In the genomic region with DNA sequence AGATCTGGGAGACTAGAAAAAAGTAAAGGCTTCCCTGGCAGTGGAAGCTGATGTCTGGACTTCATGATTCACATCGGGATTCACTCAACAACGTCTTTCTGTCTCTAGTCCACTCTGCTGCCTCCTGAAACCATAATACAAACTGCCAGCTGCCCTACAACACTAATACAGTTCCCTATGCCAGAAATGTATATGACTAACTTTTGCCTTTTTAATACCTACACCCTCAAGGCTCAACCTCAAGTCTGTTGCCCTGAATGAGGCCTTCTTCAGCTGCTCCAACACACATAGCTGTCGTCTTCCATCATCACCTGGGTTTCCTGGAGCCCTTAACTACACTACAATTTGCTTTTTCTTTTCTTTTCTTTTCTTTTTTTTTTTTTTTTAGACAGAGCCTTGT, we compare ENCODE assay signal across 18 cellular contexts.
DNase-seq lines count a peak whose midpoint lies in the region; ATAC-seq and TF ChIP-seq lines count a peak whose summit lies in the region.
"Had no signal": no experiment of that assay in that cellular context is flagged by ENCODE, and none has a peak within 500 bp of the region (broad histone marks: within the 10 kb centered on the region; RNA-seq: fewer than 3 reads in every experiment).

No MANE protein-coding gene starts in this region.

- H3K9me3 Mint-ChIP-seq in activated naive CD4-positive, alpha-beta T cell treated with anti-CD3 and anti-CD28 coated beads, Interleukin-2, amount 50 U/mL, for 72 hours: peaks cover 0 to 16% of the 10 kb centered on the region in 2 donors
- no peaks in the 10 kb centered on the region for H3K9me3 Mint-ChIP-seq in IgD-negative memory B cell
- no peaks in the 10 kb centered on the region for H3K9me3 Mint-ChIP-seq in stimulated activated effector memory CD8-positive, alpha-beta T cell treated with anti-CD3 and anti-CD28 coated beads, Interleukin-12 subunit alpha, Interleukin-12 subunit beta, amount 100 ng/mL, for 72 hours
- no peaks in the 10 kb centered on the region for H3K9me3 Mint-ChIP-seq in natural killer cell

- no peak overlapping the region for H3K4me3 ChIP-seq in esophagus muscularis mucosa
- H3K4me3 ChIP-seq: GM12878, Peyer's patch, SJCRH30 had no signal

- intact Hi-C loops in esophagus muscularis mucosa (cut with DNase I): loop anchor here (10.0 kb wide), 1 partner anchor 147 kb away; no protein-coding TSS in a partner anchor
- intact Hi-C loops in natural killer cell (cut with micrococcal nuclease): no loop called here

- DNase-seq in activated naive CD4-positive, alpha-beta T cell treated with anti-CD3 and anti-CD28 coated beads, Interleukin-2, amount 50 U/mL, for 72 hours (ENCODE audit: low spot score in 2 of 2): no peak
- DNase-seq in activated naive CD4-positive, alpha-beta T cell treated with Interleukin-2 at 50 U/mL for 16 hours: no peak
- DNase-seq in esophagus muscularis mucosa (ENCODE audit: extremely low spot score) (peak; percentile 7), natural killer cell (no peak), GF-D8 (lab: John Stamatoyannopoulos, UW) (no peak)
- DNase-seq in stimulated activated effector memory CD8-positive, alpha-beta T cell treated with anti-CD3 and anti-CD28 coated beads, Interleukin-12 subunit alpha, Interleukin-12 subunit beta, amount 100 ng/mL, for 72 hours (ENCODE audit: low spot score in 2 of 2): no peak
- DNase-seq: BE2C, KG1, NCI-H1105, NCI-H146, NCI-H2029, NCI-H2227 treated with DMSO at 0.1 percent for 48 hours, NCI-H510A treated with DMSO at 0.1 percent for 48 hours, NCI-H82, Peyer's patch, SJCRH30 had no signal

- no peak for TF ChIP-seq CTCF in esophagus muscularis mucosa (IDR thresholded peaks at IDR 0.05)
- no peak for TF ChIP-seq CTCF in natural killer cell (IDR thresholded peaks at IDR 0.05)

- H3K27me3 Mint-ChIP-seq in IgD-negative memory B cell (no peaks in the 10 kb centered on the region), natural killer cell (ENCODE audit: low read depth in 2 of 2) (no peaks in the 10 kb centered on the region)

- peaks cover 38 to 97% of the 10 kb centered on the region in 2 donors for H3K36me3 Mint-ChIP-seq in activated naive CD4-positive, alpha-beta T cell treated with anti-CD3 and anti-CD28 coated beads, Interleukin-2, amount 50 U/mL, for 72 hours
- peaks cover 29% of the 10 kb centered on the region for H3K36me3 Mint-ChIP-seq in IgD-negative memory B cell
- H3K36me3 Mint-ChIP-seq in stimulated activated effector memory CD8-positive, alpha-beta T cell treated with anti-CD3 and anti-CD28 coated beads, Interleukin-12 subunit alpha, Interleukin-12 subunit beta, amount 100 ng/mL, for 72 hours: peaks cover 99% of the 10 kb centered on the region
- H3K36me3 Mint-ChIP-seq in natural killer cell: peaks cover 15% of the 10 kb centered on the region

- peaks cover 26 to 49% (median 35%) of the 10 kb centered on the region in 4 donors for H3K4me1 ChIP-seq in esophagus muscularis mucosa
- H3K4me1 ChIP-seq: BE2C, SJCRH30 had no signal

- no peaks in the 10 kb centered on the region for H3K9me3 ChIP-seq in esophagus muscularis mucosa
- H3K9me3 ChIP-seq: BE2C, Peyer's patch, SJCRH30 had no signal

- peak overlapping the region in 1 of 2 donors; percentile 56 for H3K27ac Mint-ChIP-seq in activated naive CD4-positive, alpha-beta T cell treated with anti-CD3 and anti-CD28 coated beads, Interleukin-2, amount 50 U/mL, for 72 hours
- peak overlapping the region in 2 of 3 donors; percentile 16 to 31 for H3K27ac Mint-ChIP-seq in IgD-negative memory B cell
- peak overlapping the region; percentile 54 for H3K27ac Mint-ChIP-seq in stimulated activated effector memory CD8-positive, alpha-beta T cell treated with anti-CD3 and anti-CD28 coated beads, Interleukin-12 subunit alpha, Interleukin-12 subunit beta, amount 100 ng/mL, for 72 hours
- H3K27ac Mint-ChIP-seq in natural killer cell: no peak overlapping the region

- WGBS in esophagus muscularis mucosa: 90% methylated on average over 3 of the region's 3 CpGs

- TF ChIP-seq POLR2A in esophagus muscularis mucosa (IDR thresholded peaks at IDR 0.05; ENCODE audit: low read depth): no peak

- H3K4me3 Mint-ChIP-seq in IgD-negative memory B cell (no peak overlapping the region), natural killer cell (no peak overlapping the region)
- H3K4me3 Mint-ChIP-seq in stimulated activated effector memory CD8-positive, alpha-beta T cell treated with anti-CD3 and anti-CD28 coated beads, Interleukin-12 subunit alpha, Interleukin-12 subunit beta, amount 100 ng/mL, for 72 hours: no peak overlapping the region

- H3K4me1 Mint-ChIP-seq in IgD-negative memory B cell (peaks cover 14 to 23% (median 16%) of the 10 kb centered on the region in 3 donors), natural killer cell (peaks cover 9 to 16% of the 10 kb centered on the region in 2 donors)
- H3K4me1 Mint-ChIP-seq in stimulated activated effector memory CD8-positive, alpha-beta T cell treated with anti-CD3 and anti-CD28 coated beads, Interleukin-12 subunit alpha, Interleukin-12 subunit beta, amount 100 ng/mL, for 72 hours: peaks cover 21% of the 10 kb centered on the region

- no peak for TF ChIP-seq EP300 in esophagus muscularis mucosa (IDR thresholded peaks at IDR 0.05)

- peaks cover 7 to 65% (median 60%) of the 10 kb centered on the region in 4 donors for H3K36me3 ChIP-seq in esophagus muscularis mucosa
- H3K36me3 ChIP-seq: BE2C, SJCRH30 had no signal

- no peaks in the 10 kb centered on the region for H3K27me3 ChIP-seq in esophagus muscularis mucosa
- H3K27me3 ChIP-seq: BE2C, Peyer's patch, SJCRH30 had no signal

- ATAC-seq in activated naive CD4-positive, alpha-beta T cell treated with anti-CD3 and anti-CD28 coated beads, Interleukin-2, amount 50 U/mL, for 72 hours: peak; percentile 47 to 73
- peak; percentile 66 for ATAC-seq in stimulated activated effector memory CD8-positive, alpha-beta T cell treated with anti-CD3 and anti-CD28 coated beads, Interleukin-12 subunit alpha, Interleukin-12 subunit beta, amount 100 ng/mL, for 72 hours
- ATAC-seq in natural killer cell: no peak
- ATAC-seq: GM12878 had no signal

- no peak overlapping the region for H3K27ac ChIP-seq in esophagus muscularis mucosa (replicated peaks in 1 of 4)
- H3K27ac ChIP-seq: Peyer's patch, SJCRH30 had no signal

Comparison
In these comparisons a context has a peak if more than half of its experiments do, and no peak if none do; other contexts are left out.
1. ATAC-seq: peak in activated naive CD4-positive, alpha-beta T cell treated with anti-CD3 and anti-CD28 coated beads, Interleukin-2, amount 50 U/mL, for 72 hours (2 of 2) and stimulated activated effector memory CD8-positive, alpha-beta T cell treated with anti-CD3 and anti-CD28 coated beads, Interleukin-12 subunit alpha, Interleukin-12 subunit beta, amount 100 ng/mL, for 72 hours (single experiment); none in natural killer cell (0 of 3).
2. H3K27ac Mint-ChIP-seq: peak in IgD-negative memory B cell (2 of 3) and stimulated activated effector memory CD8-positive, alpha-beta T cell treated with anti-CD3 and anti-CD28 coated beads, Interleukin-12 subunit alpha, Interleukin-12 subunit beta, amount 100 ng/mL, for 72 hours (single experiment); none in natural killer cell (0 of 2).